Comparison of ENCODE assay signal across 8 cellular contexts in the genomic region with DNA sequence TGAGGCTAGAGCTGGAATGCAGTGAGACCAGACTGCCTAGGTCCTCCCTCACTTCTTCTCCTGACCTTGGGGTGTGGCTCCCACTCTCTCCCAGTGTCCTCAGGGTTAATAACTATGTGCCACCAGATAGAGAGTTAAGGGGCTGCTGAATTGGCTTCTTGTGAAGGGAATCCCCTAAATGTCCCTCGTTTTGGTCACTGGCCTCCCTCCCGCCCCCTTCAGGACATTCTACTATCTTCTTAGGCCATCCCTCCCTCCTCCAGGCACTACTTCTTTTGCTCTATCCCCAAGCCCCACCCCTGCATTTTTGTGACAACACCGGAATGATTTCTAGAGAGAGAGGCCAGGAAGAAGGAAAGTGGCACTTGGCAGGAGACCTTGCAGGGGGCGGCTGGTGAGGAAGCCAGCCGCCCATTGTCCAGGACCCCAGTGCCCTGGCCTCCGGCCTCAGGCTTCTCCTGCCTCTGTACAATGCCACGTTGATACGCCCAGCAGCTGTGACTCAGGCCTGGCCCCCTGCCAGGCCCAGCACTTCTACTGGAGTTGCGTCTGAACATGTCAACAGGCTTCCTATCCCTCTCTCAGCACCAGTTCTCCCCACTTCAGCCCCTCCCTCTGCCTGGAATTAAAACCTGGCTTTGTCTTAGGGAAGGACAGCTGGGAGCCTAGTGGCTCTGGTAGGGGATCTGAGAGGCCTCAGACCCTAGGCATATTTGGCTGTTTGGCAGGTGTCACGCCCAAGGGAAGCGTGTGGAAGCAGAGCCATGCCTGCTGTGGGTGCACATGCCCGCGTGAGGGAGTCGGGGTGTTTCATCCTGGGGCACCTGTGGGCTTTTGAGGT. TPM values are rescaled to one million over a fixed set of nuclear protein-coding genes. Genes with fewer than 3 reads are reported as not detected.
A peak's percentile ranks its signal among the peaks of the same experiment; 100 is the strongest.
DNase-seq lines count a peak whose midpoint lies in the region; ATAC-seq, FAIRE-seq and TF ChIP-seq lines count a peak whose summit lies in the region.

No MANE protein-coding gene starts in this region.

- H3K9me2 ChIP-seq in Loucy (replicated peaks; ENCODE audit: low read depth, low read length): no peaks in the 10 kb centered on the region

- H3K4me1 ChIP-seq in Loucy (ENCODE audit: insufficient read depth, low read length, poor library complexity, severe bottlenecking) (peaks cover 38% of the 10 kb centered on the region), upper lobe of left lung (peaks cover 98 to 100% (median 99%) of the 10 kb centered on the region in 4 donors)

- H3K27me3 ChIP-seq in Loucy (ENCODE audit: insufficient read depth, low read length, poor library complexity, severe bottlenecking) (no peaks in the 10 kb centered on the region), upper lobe of left lung (no peaks in the 10 kb centered on the region)

- H3K79me2 ChIP-seq in Loucy (ENCODE audit: insufficient read depth, low read length): no peaks in the 10 kb centered on the region

- H3K9me3 ChIP-seq in Loucy (ENCODE audit: insufficient read depth, low read depth, low read length) (no peaks in the 10 kb centered on the region), upper lobe of left lung (no peaks in the 10 kb centered on the region)

- H3K9me3 Mint-ChIP-seq in neural crest cell: no peaks in the 10 kb centered on the region

- TF ChIP-seq EP300 in upper lobe of left lung (IDR thresholded peaks at IDR 0.05): peak in 1 of 4 donors; percentile 79

- peak in 3 of 4 donors; percentile 12 to 80 (median 53) for TF ChIP-seq POLR2A in upper lobe of left lung (IDR thresholded peaks at IDR 0.05)

- H3K36me3 Mint-ChIP-seq in neural crest cell (ENCODE audit: low read depth): no peaks in the 10 kb centered on the region

- peak overlapping the region; percentile 46 for H3K27ac Mint-ChIP-seq in neural crest cell (ENCODE audit: unreplicated experiment)

- ATAC-seq in upper lobe of left lung (ENCODE audit: low FRiP score in 2 of 2): peak; percentile 57 to 87
- no peak for ATAC-seq in GM18861 (IDR thresholded peaks at IDR 0.05; ENCODE audit: unreplicated experiment)

- no peak overlapping the region for H3K4me2 ChIP-seq in Loucy (ENCODE audit: low read depth, low read length, poor library complexity, severe bottlenecking)

- H2AFZ ChIP-seq in Loucy (ENCODE audit: low read length): no peak overlapping the region

- no peaks in the 10 kb centered on the region for H3F3A ChIP-seq in Loucy (ENCODE audit: low read depth)

- FAIRE-seq in D721Med (lab: Jason Lieb, UNC): no peak

- peak; percentile 79 for DNase-seq in D721Med (ENCODE audit: insufficient read length, low spot score)
- peak; percentile 89 for DNase-seq in RKO (ENCODE audit: low spot score)
- peak; percentile 89 for DNase-seq in activated effector memory CD4-positive, alpha-beta T cell treated with anti-CD3 and anti-CD28 coated beads, Interleukin-2, amount 50 U/mL, for 16 hours
- DNase-seq in fibroblast of the conjunctiva (ENCODE audit: low read depth): peak; percentile 96
- DNase-seq in neural crest cell (ENCODE audit: low read depth, low spot score): peak; percentile 25
- DNase-seq in upper lobe of left lung: peak; percentile 97 to 98

- no peaks in the 10 kb centered on the region for H3K36me3 ChIP-seq in Loucy (ENCODE audit: insufficient read depth, low read length)
- H3K36me3 ChIP-seq in upper lobe of left lung: peaks cover 0 to 6% (median 3%) of the 10 kb centered on the region in 4 donors

- peak; percentile 3 for TF ChIP-seq CTCF in D721Med (IDR thresholded peaks at IDR 0.05; ENCODE audit: insufficient read depth, missing control alignments)
- peak; percentile 37 for TF ChIP-seq CTCF in Loucy (conservative IDR thresholded peaks at IDR 0.05; ENCODE audit: low read length)
- peak; percentile 47 for TF ChIP-seq CTCF in neural crest cell (conservative IDR thresholded peaks at IDR 0.05)
- TF ChIP-seq CTCF in upper lobe of left lung (IDR thresholded peaks at IDR 0.05): peak in 4 of 6 experiments; percentile 5 to 26 (median 20)

- H3K4me3 Mint-ChIP-seq in neural crest cell: peak overlapping the region; percentile 58

- H3K9ac ChIP-seq in Loucy (ENCODE audit: low read depth, low read length, poor library complexity, severe bottlenecking): peak overlapping the region; percentile 54

- H4K20me1 ChIP-seq in Loucy (ENCODE audit: insufficient read depth, low read length, poor library complexity, severe bottlenecking): no peaks in the 10 kb centered on the region

- H3K4me3 ChIP-seq in Loucy (ENCODE audit: low read length, poor library complexity, severe bottlenecking) (no peak overlapping the region), upper lobe of left lung (peak overlapping the region in 3 of 4 donors; percentile 9 to 40 (median 35))

- peaks cover 54% of the 10 kb centered on the region for H3K4me1 Mint-ChIP-seq in neural crest cell

- H3K27ac ChIP-seq in upper lobe of left lung: peak overlapping the region; percentile 94 to 98 (median 96)

- H3K27me3 Mint-ChIP-seq in neural crest cell (ENCODE audit: low read depth): no peaks in the 10 kb centered on the region

- WGBS in upper lobe of left lung, 2 donors: 3 to 12% methylated on average over 9 to 14 of the region's 14 CpGs

RNA-seq across cellular contexts. Expression of a gene that starts 9.1 kb away (rescaled TPM):
- total RNA-seq in neural crest cell: 51.0 and 51.7 TPM in 2 replicates
- total RNA-seq in upper lobe of left lung: 1,000 to 10,000 TPM in 1 of 6 donors, 100 to 1,000 TPM in 5; 156 to 1,281 (median 388) TPM

RNA-seq across cellular contexts. Expression of a gene that starts 29.8 kb away (rescaled TPM):
- 1.3 and 2.1 TPM in 2 replicates for total RNA-seq in neural crest cell
- total RNA-seq in upper lobe of left lung: 10 to 100 TPM; 28.9 to 65.9 (median 33.5) TPM

RNA-seq across cellular contexts. Expression of a gene that starts 41.3 kb away (rescaled TPM):
- total RNA-seq in neural crest cell: 114 and 120 TPM in 2 replicates
- 1 to 10 TPM in 2 of 6 donors, under 1 TPM in 3, not detected in 1; 0.26 to 2.0 (median 1.00) TPM for total RNA-seq in upper lobe of left lung

Comparison
In these comparisons a context has a peak if more than half of its experiments do, and no peak if none do; other contexts are left out.
1. DNase-seq: peak in every context shown above with its lines; median percentile 98 in upper lobe of left lung; 96 in fibroblast of the conjunctiva; 89 in RKO; 89 in activated effector memory CD4-positive, alpha-beta T cell treated with anti-CD3 and anti-CD28 coated beads, Interleukin-2, amount 50 U/mL, for 16 hours; 79 in D721Med; 25 in neural crest cell.
2. RNA of a gene that starts 41.3 kb away (total RNA-seq): 114 to 120 TPM in neural crest cell; 0.26 to 2.0 TPM in upper lobe of left lung; every median in the first group is over 10 times any median in the second.
3. Peak in every context shown above with its lines, with median percentiles within 50 percentile points of each other: CTCF ChIP-seq.